ENCODE assay signal across 8 cellular contexts in the genomic region with DNA sequence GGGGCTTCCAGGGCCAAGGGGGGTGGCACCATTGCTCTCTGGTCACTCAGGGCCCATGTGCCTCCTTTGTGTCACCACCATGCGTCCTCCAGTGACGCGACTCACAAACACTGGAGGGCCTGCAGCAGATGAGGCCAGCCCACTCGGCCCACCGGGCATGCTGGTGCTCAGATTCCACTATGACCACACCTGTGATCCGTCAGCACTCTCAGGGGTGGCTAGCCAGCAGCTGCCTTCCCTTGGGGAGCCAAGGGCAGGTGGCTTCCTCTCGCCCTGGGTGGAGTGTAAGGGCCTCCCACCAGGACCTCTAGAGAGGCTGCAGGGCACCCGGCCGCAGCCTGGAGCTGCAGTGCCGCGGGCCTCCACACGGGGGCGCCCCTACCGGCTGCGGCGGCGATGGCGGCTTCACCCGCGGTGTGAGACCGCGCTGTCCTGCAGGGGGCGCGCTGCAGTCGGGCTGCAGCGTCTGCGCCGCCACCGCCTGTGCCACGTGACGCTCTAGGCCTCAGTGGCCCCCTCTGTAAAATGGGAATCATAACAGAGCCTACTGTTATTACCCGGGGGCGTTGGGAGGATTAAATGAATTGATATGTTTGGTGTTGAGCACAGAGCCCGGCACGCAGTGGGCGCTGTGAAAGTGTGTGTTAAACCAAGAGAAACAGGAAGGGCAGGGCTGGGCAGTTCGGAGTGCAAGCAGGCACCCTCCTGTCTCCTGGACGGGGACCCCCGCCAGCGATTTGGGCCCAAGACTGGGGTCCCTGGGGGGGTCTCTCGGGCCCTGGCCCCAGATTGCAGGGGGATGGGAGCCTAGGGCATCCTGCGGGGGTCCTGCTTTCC.
DNase-seq lines count a peak whose midpoint lies in the region; ATAC-seq, FAIRE-seq and TF ChIP-seq lines count a peak whose summit lies in the region.

No MANE protein-coding gene starts in this region.

- H3K36me3 Mint-ChIP-seq in Calu3 (ENCODE audit: insufficient read depth, unreplicated experiment) = no peaks in the 10 kb centered on the region
- H3K36me3 Mint-ChIP-seq in T-helper 2 cell treated with Interferon-gamma antibody and Interleukin-4, amounts not matched to agents 5 μg/mL and 100 μg/mL, for 36 hours (ENCODE audit: low read depth) = no peaks in the 10 kb centered on the region

- H3K4me1 Mint-ChIP-seq in Calu3 (ENCODE audit: low read depth, unreplicated experiment) = peaks cover 38% of the 10 kb centered on the region
- peaks cover 3% of the 10 kb centered on the region for H3K4me1 Mint-ChIP-seq in T-helper 2 cell treated with Interferon-gamma antibody and Interleukin-4, amounts not matched to agents 5 μg/mL and 100 μg/mL, for 36 hours (ENCODE audit: low read depth)

- FAIRE-seq in kidney (lab: Jason Lieb, UNC) = no peak

- H3K27ac ChIP-seq in kidney (ENCODE audit: low read depth in 2 of 2, low read length in 2 of 2) = no peak overlapping the region

- no peaks in the 10 kb centered on the region for H3K9me3 ChIP-seq in kidney (ENCODE audit: control insufficient read depth in 1 of 2, low read length in 2 of 2)

- TF ChIP-seq CTCF in Calu3 (IDR thresholded peaks at IDR 0.05; ENCODE audit: unreplicated experiment) (peak; percentile 100), astrocyte of the cerebellum (IDR thresholded peaks at IDR 0.05; ENCODE audit: low read depth, low read length, missing control alignments) (peak; percentile 92), kidney (IDR thresholded peaks at IDR 0.05; ENCODE audit: borderline replicate concordance, extremely low read depth, insufficient read depth) (peak; percentile 91)

- DNase-seq in Calu3 (peak; percentile 85), astrocyte of the cerebellum (ENCODE audit: low read depth) (no peak), kidney (peak; percentile 75), A172 (ENCODE audit: low spot score) (no peak)
- peak; percentile 78 for DNase-seq in T-helper 2 cell treated with Interferon-gamma antibody and Interleukin-4, amounts not matched to agents 5 μg/mL and 100 μg/mL, for 36 hours (ENCODE audit: low spot score)
- peak; percentile 70 to 86 for DNase-seq in stimulated activated CD4-positive, alpha-beta T cell treated with anti-CD3 and anti-CD28 coated beads, Interleukin-4, amount 100 ng/mL, for 48 hours (ENCODE audit: low read depth in 2 of 2)

- H3K27me3 Mint-ChIP-seq in Calu3 (ENCODE audit: unreplicated experiment) = peaks cover 42% of the 10 kb centered on the region
- peaks cover 5% of the 10 kb centered on the region for H3K27me3 Mint-ChIP-seq in T-helper 2 cell treated with Interferon-gamma antibody and Interleukin-4, amounts not matched to agents 5 μg/mL and 100 μg/mL, for 36 hours (ENCODE audit: low read depth)

- CTCF ChIA-PET in Calu3 (lab: Charles Lee) = interaction anchor here (0.5 to 4.0 kb wide), 10 partner anchors 17 to 409 kb away, joined by 3 to 24 read pairs (median 6); no protein-coding TSS in a partner anchor

- no peak overlapping the region for H3K4me3 Mint-ChIP-seq in Calu3 (ENCODE audit: low read depth, unreplicated experiment)
- H3K4me3 Mint-ChIP-seq in T-helper 2 cell treated with Interferon-gamma antibody and Interleukin-4, amounts not matched to agents 5 μg/mL and 100 μg/mL, for 36 hours = no peak overlapping the region

- no peaks in the 10 kb centered on the region for H3K9me3 Mint-ChIP-seq in Calu3 (ENCODE audit: low read depth, unreplicated experiment)
- H3K9me3 Mint-ChIP-seq in T-helper 2 cell treated with Interferon-gamma antibody and Interleukin-4, amounts not matched to agents 5 μg/mL and 100 μg/mL, for 36 hours = no peaks in the 10 kb centered on the region

- no peak overlapping the region for H3K9ac ChIP-seq in kidney (ENCODE audit: low read length in 2 of 2)

- intact Hi-C loops in Calu3 (cut with micrococcal nuclease; ENCODE audit: unreplicated experiment) (no loop called here), kidney (cut with DNase I) (no loop called here)

- in situ Hi-C loops in astrocyte of the cerebellum (cut with HindIII; ENCODE audit: low sequenced_read_pairs) = no loop called here

- H3K4me1 ChIP-seq in kidney (ENCODE audit: control insufficient read depth in 1 of 2, insufficient read depth in 1 of 2, low read depth in 1 of 2, low read length in 2 of 2) = peaks cover 9 to 12% of the 10 kb centered on the region in 2 donors

- no peak overlapping the region for H3K27ac Mint-ChIP-seq in Calu3 (ENCODE audit: unreplicated experiment)
- no peak overlapping the region for H3K27ac Mint-ChIP-seq in T-helper 2 cell treated with Interferon-gamma antibody and Interleukin-4, amounts not matched to agents 5 μg/mL and 100 μg/mL, for 36 hours

- H3K36me3 ChIP-seq in kidney (ENCODE audit: control insufficient read depth in 1 of 2, insufficient read depth in 2 of 2, low read length in 2 of 2) = no peaks in the 10 kb centered on the region

- no TSS peak for BruUV-seq in Calu3 (replicated peaks; lab: Mats Ljungman, UMichigan)

- H3K4me3 ChIP-seq in astrocyte of the cerebellum (ENCODE audit: low read depth, low read length) = no peak overlapping the region
- H3K4me3 ChIP-seq in kidney (ENCODE audit: low read length in 2 of 2) = no peak overlapping the region

- ATAC-seq in HG03442 (IDR thresholded peaks at IDR 0.05; ENCODE audit: unreplicated experiment) (peak; percentile 44), HG02840 (IDR thresholded peaks at IDR 0.05; ENCODE audit: low FRiP score, unreplicated experiment) (no peak)

Comparison
In these comparisons a context has a peak if more than half of its experiments do, and no peak if none do; other contexts are left out.
1. DNase-seq: peak in Calu3 (single experiment), T-helper 2 cell treated with Interferon-gamma antibody and Interleukin-4, amounts not matched to agents 5 μg/mL and 100 μg/mL, for 36 hours (single experiment), kidney (single experiment) and stimulated activated CD4-positive, alpha-beta T cell treated with anti-CD3 and anti-CD28 coated beads, Interleukin-4, amount 100 ng/mL, for 48 hours (2 of 2); none in astrocyte of the cerebellum (single experiment) and A172 (single experiment).
2. Peak in every context shown above with its lines, with median percentiles within 50 percentile points of each other: CTCF ChIP-seq.